In the genomic region with DNA sequence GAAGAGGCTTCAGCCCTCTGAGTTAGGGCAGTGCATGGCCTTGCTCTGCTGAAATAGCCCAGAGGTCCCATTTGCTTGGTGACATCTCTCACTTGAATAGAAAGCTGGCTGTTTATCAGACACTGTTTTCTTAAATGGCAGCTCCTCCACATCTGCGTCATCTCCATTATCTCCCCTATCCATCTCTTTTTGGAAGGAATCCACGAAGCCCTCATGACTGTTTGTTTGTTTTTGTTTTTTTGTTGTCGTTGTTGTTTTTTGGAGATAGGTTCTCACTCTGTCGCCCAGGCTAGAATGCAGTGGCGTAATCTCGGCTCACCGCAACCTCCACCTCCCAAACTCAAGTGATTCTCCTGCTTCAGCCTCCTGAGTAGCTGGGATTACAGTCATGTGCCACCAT, we compare ENCODE assay signal across 1 cellular context.
TF ChIP-seq lines count a peak whose summit lies in the region.

No MANE protein-coding gene starts in this region.

TF ChIP-seq in GM12878, 131 proteins besides CTCF, POLR2A, EP300 and RAD21:
- TF ChIP-seq RCOR1 (conservative IDR thresholded peaks at IDR 0.05; ENCODE audit: low read depth, low read length) (no peak), ZBTB40 (IDR thresholded peaks at IDR 0.05; ENCODE audit: borderline replicate concordance) (no peak), TBL1XR1 (IDR thresholded peaks at IDR 0.05; ENCODE audit: low read depth, low read length) (no peak), HCFC1 (IDR thresholded peaks at IDR 0.05; ENCODE audit: low read length) (no peak), POU2F2 (IDR thresholded peaks at IDR 0.05; ENCODE audit: borderline replicate concordance, low read depth, low read length) (no peak), POLR2AphosphoS5 (IDR thresholded peaks at IDR 0.05; ENCODE audit: low read length) (no peak), DPF2 (IDR thresholded peaks at IDR 0.05) (no peak), YBX1 (IDR thresholded peaks at IDR 0.05) (no peak), HDAC6 (IDR thresholded peaks at IDR 0.05; ENCODE audit: unreplicated experiment) (no peak), ZNF217 (IDR thresholded peaks at IDR 0.05) (no peak), IKZF2 (IDR thresholded peaks at IDR 0.05) (no peak), TAF1 (IDR thresholded peaks at IDR 0.05; ENCODE audit: borderline replicate concordance, low read depth, low read length) (no peak), STAT3 (IDR thresholded peaks at IDR 0.05; ENCODE audit: low read depth, low read length) (no peak), ESRRA (IDR thresholded peaks at IDR 0.05; ENCODE audit: low read length) (no peak), NBN (IDR thresholded peaks at IDR 0.05) (no peak)
- TF ChIP-seq, protein P1, sequence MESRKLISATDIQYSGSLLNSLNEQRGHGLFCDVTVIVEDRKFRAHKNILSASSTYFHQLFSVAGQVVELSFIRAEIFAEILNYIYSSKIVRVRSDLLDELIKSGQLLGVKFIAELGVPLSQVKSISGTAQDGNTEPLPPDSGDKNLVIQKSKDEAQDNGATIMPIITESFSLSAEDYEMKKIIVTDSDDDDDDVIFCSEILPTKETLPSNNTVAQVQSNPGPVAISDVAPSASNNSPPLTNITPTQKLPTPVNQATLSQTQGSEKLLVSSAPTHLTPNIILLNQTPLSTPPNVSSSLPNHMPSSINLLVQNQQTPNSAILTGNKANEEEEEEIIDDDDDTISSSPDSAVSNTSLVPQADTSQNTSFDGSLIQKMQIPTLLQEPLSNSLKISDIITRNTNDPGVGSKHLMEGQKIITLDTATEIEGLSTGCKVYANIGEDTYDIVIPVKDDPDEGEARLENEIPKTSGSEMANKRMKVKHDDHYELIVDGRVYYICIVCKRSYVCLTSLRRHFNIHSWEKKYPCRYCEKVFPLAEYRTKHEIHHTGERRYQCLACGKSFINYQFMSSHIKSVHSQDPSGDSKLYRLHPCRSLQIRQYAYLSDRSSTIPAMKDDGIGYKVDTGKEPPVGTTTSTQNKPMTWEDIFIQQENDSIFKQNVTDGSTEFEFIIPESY (IDR thresholded peaks at IDR 0.05) = no peak
- TF ChIP-seq, protein P2, sequence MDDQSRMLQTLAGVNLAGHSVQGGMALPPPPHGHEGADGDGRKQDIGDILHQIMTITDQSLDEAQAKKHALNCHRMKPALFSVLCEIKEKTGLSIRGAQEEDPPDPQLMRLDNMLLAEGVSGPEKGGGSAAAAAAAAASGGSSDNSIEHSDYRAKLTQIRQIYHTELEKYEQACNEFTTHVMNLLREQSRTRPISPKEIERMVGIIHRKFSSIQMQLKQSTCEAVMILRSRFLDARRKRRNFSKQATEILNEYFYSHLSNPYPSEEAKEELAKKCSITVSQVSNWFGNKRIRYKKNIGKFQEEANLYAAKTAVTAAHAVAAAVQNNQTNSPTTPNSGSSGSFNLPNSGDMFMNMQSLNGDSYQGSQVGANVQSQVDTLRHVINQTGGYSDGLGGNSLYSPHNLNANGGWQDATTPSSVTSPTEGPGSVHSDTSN (IDR thresholded peaks at IDR 0.05; ENCODE audit: insufficient replicate concordance, low read depth, low read length) = no peak
- TF ChIP-seq, protein P3, sequence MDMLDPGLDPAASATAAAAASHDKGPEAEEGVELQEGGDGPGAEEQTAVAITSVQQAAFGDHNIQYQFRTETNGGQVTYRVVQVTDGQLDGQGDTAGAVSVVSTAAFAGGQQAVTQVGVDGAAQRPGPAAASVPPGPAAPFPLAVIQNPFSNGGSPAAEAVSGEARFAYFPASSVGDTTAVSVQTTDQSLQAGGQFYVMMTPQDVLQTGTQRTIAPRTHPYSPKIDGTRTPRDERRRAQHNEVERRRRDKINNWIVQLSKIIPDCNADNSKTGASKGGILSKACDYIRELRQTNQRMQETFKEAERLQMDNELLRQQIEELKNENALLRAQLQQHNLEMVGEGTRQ (IDR thresholded peaks at IDR 0.05; ENCODE audit: borderline replicate concordance, low read depth, low read length) = no peak
- TF ChIP-seq, protein P4, sequence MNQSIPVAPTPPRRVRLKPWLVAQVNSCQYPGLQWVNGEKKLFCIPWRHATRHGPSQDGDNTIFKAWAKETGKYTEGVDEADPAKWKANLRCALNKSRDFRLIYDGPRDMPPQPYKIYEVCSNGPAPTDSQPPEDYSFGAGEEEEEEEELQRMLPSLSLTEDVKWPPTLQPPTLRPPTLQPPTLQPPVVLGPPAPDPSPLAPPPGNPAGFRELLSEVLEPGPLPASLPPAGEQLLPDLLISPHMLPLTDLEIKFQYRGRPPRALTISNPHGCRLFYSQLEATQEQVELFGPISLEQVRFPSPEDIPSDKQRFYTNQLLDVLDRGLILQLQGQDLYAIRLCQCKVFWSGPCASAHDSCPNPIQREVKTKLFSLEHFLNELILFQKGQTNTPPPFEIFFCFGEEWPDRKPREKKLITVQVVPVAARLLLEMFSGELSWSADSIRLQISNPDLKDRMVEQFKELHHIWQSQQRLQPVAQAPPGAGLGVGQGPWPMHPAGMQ (IDR thresholded peaks at IDR 0.05; ENCODE audit: borderline replicate concordance) = no peak
- TF ChIP-seq, protein P5, sequence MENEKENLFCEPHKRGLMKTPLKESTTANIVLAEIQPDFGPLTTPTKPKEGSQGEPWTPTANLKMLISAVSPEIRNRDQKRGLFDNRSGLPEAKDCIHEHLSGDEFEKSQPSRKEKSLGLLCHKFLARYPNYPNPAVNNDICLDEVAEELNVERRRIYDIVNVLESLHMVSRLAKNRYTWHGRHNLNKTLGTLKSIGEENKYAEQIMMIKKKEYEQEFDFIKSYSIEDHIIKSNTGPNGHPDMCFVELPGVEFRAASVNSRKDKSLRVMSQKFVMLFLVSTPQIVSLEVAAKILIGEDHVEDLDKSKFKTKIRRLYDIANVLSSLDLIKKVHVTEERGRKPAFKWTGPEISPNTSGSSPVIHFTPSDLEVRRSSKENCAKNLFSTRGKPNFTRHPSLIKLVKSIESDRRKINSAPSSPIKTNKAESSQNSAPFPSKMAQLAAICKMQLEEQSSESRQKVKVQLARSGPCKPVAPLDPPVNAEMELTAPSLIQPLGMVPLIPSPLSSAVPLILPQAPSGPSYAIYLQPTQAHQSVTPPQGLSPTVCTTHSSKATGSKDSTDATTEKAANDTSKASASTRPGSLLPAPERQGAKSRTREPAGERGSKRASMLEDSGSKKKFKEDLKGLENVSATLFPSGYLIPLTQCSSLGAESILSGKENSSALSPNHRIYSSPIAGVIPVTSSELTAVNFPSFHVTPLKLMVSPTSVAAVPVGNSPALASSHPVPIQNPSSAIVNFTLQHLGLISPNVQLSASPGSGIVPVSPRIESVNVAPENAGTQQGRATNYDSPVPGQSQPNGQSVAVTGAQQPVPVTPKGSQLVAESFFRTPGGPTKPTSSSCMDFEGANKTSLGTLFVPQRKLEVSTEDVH (IDR thresholded peaks at IDR 0.05; ENCODE audit: low read depth, partially characterized antibody) = no peak
TF ChIP-seq in GM12878: peak in this region for 0.
